8 cellular contexts compared by ENCODE assay signal in the genomic region with DNA sequence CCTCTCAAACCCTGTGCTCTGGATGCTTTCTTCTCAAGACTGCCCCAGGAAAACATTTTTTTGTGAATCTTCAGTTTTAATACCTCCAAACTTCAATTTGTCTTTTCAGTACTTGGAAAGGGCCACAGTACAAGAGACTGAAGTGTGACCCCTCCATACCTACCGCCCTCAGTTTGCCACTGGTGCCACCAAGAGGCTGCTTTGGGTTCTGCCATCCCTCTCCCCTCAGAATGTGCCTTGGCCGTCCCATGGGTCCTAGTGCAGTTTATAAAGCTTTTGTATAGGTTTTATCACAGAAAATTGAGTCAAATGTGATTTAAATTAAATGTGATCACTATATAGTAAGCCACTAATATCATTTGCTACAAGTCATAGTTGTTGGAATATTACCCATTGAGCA.
DNase-seq lines count a peak whose midpoint lies in the region; ATAC-seq, FAIRE-seq and TF ChIP-seq lines count a peak whose summit lies in the region.

No MANE protein-coding gene starts in this region.

- DNase-seq in AG09319 (ENCODE audit: extremely low read depth, low read depth) = peak; percentile 8
- peak; percentile 32 for DNase-seq in GM18507 (ENCODE audit: extremely low spot score, insufficient read length, low read depth)
- peak; percentile 15 for DNase-seq in Panc1 (ENCODE audit: low read depth, low spot score)
- DNase-seq in astrocyte of the hippocampus (ENCODE audit: low read depth, low spot score) = peak; percentile 78
- peak in 42 of 51 donors; percentile 2 to 79 (median 34) for DNase-seq in hypothalamus (lab: John Stamatoyannopoulos, UW)
- no peak for DNase-seq in spleen

- H3K4me3 ChIP-seq in Panc1 (ENCODE audit: low read depth in 2 of 2, low read length in 2 of 2) = no peak overlapping the region
- no peak overlapping the region for H3K4me3 ChIP-seq in spleen

- peak; percentile 95 for ATAC-seq in Panc1
- no peak for ATAC-seq in HG02938 (IDR thresholded peaks at IDR 0.05; ENCODE audit: unreplicated experiment)
- ATAC-seq in GM21367 (IDR thresholded peaks at IDR 0.05; ENCODE audit: unreplicated experiment) = no peak

- CTCF ChIA-PET in Panc1 (lab: Charles Lee) = interaction anchor here (0.6 kb wide), 1 partner anchor 128 kb away, joined by 3 read pairs; a partner anchor contains a TSS

- in situ Hi-C loops in Panc1 (cut with HindIII; ENCODE audit: low pct_unique_long_range_greater_than_20kb, low sequenced_read_pairs) = no loop called here

- 0 out of 2 replicates have a peak, but pooled peaks cover 2% of the 10 kb centered on the region for H3K36me3 ChIP-seq in Panc1 (ENCODE audit: control insufficient read depth, insufficient read depth, low read length)
- peaks cover 0 to 100% (median 58%) of the 10 kb centered on the region in 6 donors for H3K36me3 ChIP-seq in spleen

- WGBS in spleen, 5 donors = 35 to 52% (median 39%) methylated on average over 2 of the region's 2 CpGs

- no peak for TF ChIP-seq POLR2A in spleen (IDR thresholded peaks at IDR 0.05)

- BruUV-seq in Panc1 (replicated peaks; lab: Mats Ljungman, UMichigan) = no TSS peak

- H3K27me3 ChIP-seq in Panc1 (ENCODE audit: control insufficient read depth, insufficient read depth, low read length) = no peaks in the 10 kb centered on the region
- no peaks in the 10 kb centered on the region for H3K27me3 ChIP-seq in spleen (replicated peaks in 1 of 7)

- no peak overlapping the region for H3K27ac ChIP-seq in Panc1 (ENCODE audit: low read length)
- H3K27ac ChIP-seq in spleen = peak overlapping the region in 2 of 8 donors; percentile 15 to 33

- H3K9me3 ChIP-seq in Panc1 (ENCODE audit: control insufficient read depth, insufficient read depth, low read depth, low read length) (no peaks in the 10 kb centered on the region), spleen (no peaks in the 10 kb centered on the region)

- H3K4me1 ChIP-seq in Panc1 (ENCODE audit: control insufficient read depth, insufficient read depth, low read length) (no peaks in the 10 kb centered on the region), spleen (peaks cover 0 to 9% (median 0%) of the 10 kb centered on the region in 6 donors)

- intact Hi-C loops in Panc1 (cut with micrococcal nuclease; ENCODE audit: unreplicated experiment) = loop anchor here (10.0 kb wide), 1 partner anchor 123 kb away; a partner anchor contains a TSS
- intact Hi-C loops in spleen (cut with DNase I; ENCODE audit: low total_unique reads) = no loop called here

- peak; percentile 68 for FAIRE-seq in GM18507 (lab: Jason Lieb, UNC)

- POLR2A ChIA-PET in Panc1 (lab: Charles Lee) = no interaction called here

- peak; percentile 85 for TF ChIP-seq CTCF in AG09319 (IDR thresholded peaks at IDR 0.05; ENCODE audit: low read depth, low read length)
- TF ChIP-seq CTCF in Panc1 (IDR thresholded peaks at IDR 0.05) = peak; percentile 91
- peak in 10 of 11 experiments; percentile 21 to 73 (median 54) for TF ChIP-seq CTCF in spleen (IDR thresholded peaks at IDR 0.05 in 8 of 11, conservative IDR thresholded peaks at IDR 0.05 in 3 of 11)
